9 cellular contexts compared by ENCODE assay signal in genomic region chr14:69636718-69637480, GRCh38. TPM values are rescaled to one million over a fixed set of nuclear protein-coding genes. Genes with fewer than 3 reads are reported as not detected.
DNase-seq lines count a peak whose midpoint lies in the region; ATAC-seq and TF ChIP-seq lines count a peak whose summit lies in the region.
"Had no signal": no experiment of that assay in that cellular context is flagged by ENCODE, and none has a peak within 500 bp of the region (broad histone marks: within the 10 kb centered on the region; RNA-seq: fewer than 3 reads in every experiment).

No MANE protein-coding gene starts in this region.

- no peak for DNase-seq in T-helper 2 cell treated with Interferon-gamma antibody and Interleukin-4, amounts not matched to agents 5 μg/mL and 100 μg/mL, for 36 hours (ENCODE audit: low spot score)
- DNase-seq in T-helper 2 cell (no peak), ascending aorta (ENCODE audit: low spot score in 2 of 2) (no peak), lung (ENCODE audit: low spot score) (no peak), suprapubic skin (ENCODE audit: low spot score in 2 of 2) (no peak), D341Med (ENCODE audit: low spot score) (no peak)
- no peak for DNase-seq in NK-92 treated with Interleukin-12 subunit alpha and Interleukin-12 subunit beta, amount 100 ng/mL, for 24 hours (lab: John Stamatoyannopoulos, UW)
- DNase-seq: mammary epithelial cell had no signal

- no peaks in the 10 kb centered on the region for H3K27me3 Mint-ChIP-seq in T-helper 2 cell treated with Interferon-gamma antibody and Interleukin-4, amounts not matched to agents 5 μg/mL and 100 μg/mL, for 36 hours (ENCODE audit: low read depth)

- intact Hi-C loops in ascending aorta (cut with DNase I), result no loop called here

- H3K4me1 ChIP-seq in ascending aorta (peaks cover 25 to 70% of the 10 kb centered on the region in 2 donors), lung (ENCODE audit: control insufficient read depth in 2 of 2, insufficient read depth in 2 of 2, low read length in 2 of 2) (peaks cover 40 to 60% of the 10 kb centered on the region in 2 donors), suprapubic skin (peaks cover 71% of the 10 kb centered on the region)

- H3K27me3 ChIP-seq in ascending aorta (no peaks in the 10 kb centered on the region), lung (ENCODE audit: control insufficient read depth, insufficient read depth) (no peaks in the 10 kb centered on the region), suprapubic skin (no peaks in the 10 kb centered on the region)

- no peak for TF ChIP-seq EP300 in suprapubic skin (IDR thresholded peaks at IDR 0.05)

- H3K27ac ChIP-seq in ascending aorta (peak overlapping the region; percentile 81 to 87), lung (ENCODE audit: low read depth in 1 of 2, low read length in 1 of 2) (peak overlapping the region; percentile 24 to 89), suprapubic skin (peak overlapping the region; percentile 44)

- H3K9me3 Mint-ChIP-seq in T-helper 2 cell treated with Interferon-gamma antibody and Interleukin-4, amounts not matched to agents 5 μg/mL and 100 μg/mL, for 36 hours, result peaks cover 14% of the 10 kb centered on the region

- no peaks in the 10 kb centered on the region for H3K9me3 ChIP-seq in ascending aorta
- H3K9me3 ChIP-seq in lung (ENCODE audit: control insufficient read depth in 2 of 2, insufficient read depth in 1 of 2, low read length in 1 of 2), result no peaks in the 10 kb centered on the region
- no peaks in the 10 kb centered on the region for H3K9me3 ChIP-seq in suprapubic skin

- WGBS in lung, 2 donors, result 68 to 72% methylated on average over 7 of the region's 7 CpGs
- WGBS in suprapubic skin, result 85% methylated on average over 7 of the region's 7 CpGs

- no peak overlapping the region for H3K4me3 ChIP-seq in ascending aorta
- H3K4me3 ChIP-seq in lung, result no peak overlapping the region
- H3K4me3 ChIP-seq in suprapubic skin, result no peak overlapping the region

- peaks cover 30% of the 10 kb centered on the region for H3K36me3 Mint-ChIP-seq in T-helper 2 cell treated with Interferon-gamma antibody and Interleukin-4, amounts not matched to agents 5 μg/mL and 100 μg/mL, for 36 hours (ENCODE audit: low read depth)

- H3K36me3 ChIP-seq in ascending aorta (no peaks in the 10 kb centered on the region), lung (ENCODE audit: control insufficient read depth in 2 of 2, insufficient read depth in 2 of 2, low read length in 2 of 2) (no peaks in the 10 kb centered on the region), suprapubic skin (peaks cover 2% of the 10 kb centered on the region)

- H3K4me3 Mint-ChIP-seq in T-helper 2 cell treated with Interferon-gamma antibody and Interleukin-4, amounts not matched to agents 5 μg/mL and 100 μg/mL, for 36 hours, result peak overlapping the region; percentile 72

- peak overlapping the region; percentile 94 for H3K27ac Mint-ChIP-seq in T-helper 2 cell treated with Interferon-gamma antibody and Interleukin-4, amounts not matched to agents 5 μg/mL and 100 μg/mL, for 36 hours

- TF ChIP-seq POLR2A in suprapubic skin (IDR thresholded peaks at IDR 0.05), result no peak

- ATAC-seq in lung (ENCODE audit: insufficient read depth, low FRiP score), result no peak
- no peak for ATAC-seq in HG03354 (IDR thresholded peaks at IDR 0.05; ENCODE audit: poor library complexity, severe bottlenecking, unreplicated experiment)

- H3K4me1 Mint-ChIP-seq in T-helper 2 cell treated with Interferon-gamma antibody and Interleukin-4, amounts not matched to agents 5 μg/mL and 100 μg/mL, for 36 hours (ENCODE audit: low read depth), result peaks cover 70% of the 10 kb centered on the region

- TF ChIP-seq CTCF in ascending aorta (IDR thresholded peaks at IDR 0.05) (no peak), lung (IDR thresholded peaks at IDR 0.05; ENCODE audit: control extremely low read depth, extremely low read depth) (no peak), suprapubic skin (IDR thresholded peaks at IDR 0.05) (no peak)

RNA-seq across cellular contexts. Expression of gene SUSD6, which starts 25.5 kb away (rescaled TPM):
- total RNA-seq in ascending aorta (23.3 TPM), lung (10 to 100 TPM; 51.3 to 75.1 TPM), suprapubic skin (10 to 100 TPM; 45.1 to 60.4 (median 56.7) TPM)
- 10 to 100 TPM; 16.0 to 70.7 TPM for polyA plus RNA-seq in lung
